In genomic region chr11:608751-609354, GRCh38 we compare ENCODE assay signal across 21 cellular contexts. TPM values are rescaled to one million over a fixed set of nuclear protein-coding genes. Genes with fewer than 3 reads are reported as not detected.
A peak's percentile ranks its signal among the peaks of the same experiment; 100 is the strongest.
DNase-seq lines count a peak whose midpoint lies in the region; ATAC-seq, FAIRE-seq and TF ChIP-seq lines count a peak whose summit lies in the region.
"Had no signal": no experiment of that assay in that cellular context is flagged by ENCODE, and none has a peak within 500 bp of the region (broad histone marks: within the 10 kb centered on the region; RNA-seq: fewer than 3 reads in every experiment).

No MANE protein-coding gene starts in this region.

- peak; percentile 27; the same call in 1 of the 2 replicates for TF ChIP-seq POLR2A in GM12878 (IDR thresholded peaks at IDR 0.05; ENCODE audit: low read depth, low read length)

- peaks cover 8% of the 10 kb centered on the region for H3K79me2 ChIP-seq in GM12878 (ENCODE audit: control insufficient read depth, insufficient read depth, low read length)

- TF ChIP-seq CTCF in GM12878 (IDR thresholded peaks at IDR 0.05 in 2 of 3, conservative IDR thresholded peaks at IDR 0.05 in 1 of 3; ENCODE audit: control insufficient read depth in 2 of 3, extremely low read depth in 1 of 3, insufficient read depth in 1 of 3, low read depth in 3 of 3, low read length in 3 of 3) (no peak), mucosa of descending colon (IDR thresholded peaks at IDR 0.05) (no peak)

- POLR2A ChIA-PET in activated CD4-positive, alpha-beta T cell treated with anti-CD3 and anti-CD28 coated beads, Interleukin-2, amount 10 ng/mL, durations not matched to agents 7 days and 5 days (lab: Charles Lee): interaction anchor here (1.1 kb wide), 1 partner anchor 33 kb away, joined by 3 read pairs; the partner anchor contains the start of gene PHRF1
- POLR2A ChIA-PET in GM12878 (lab: Charles Lee): no interaction called here
- POLR2A ChIA-PET in HEK293T (lab: Yijun Ruan, JAX): no interaction called here

- TF ChIP-seq RAD21 in GM12878 (IDR thresholded peaks at IDR 0.05; ENCODE audit: insufficient read depth, low read depth, low read length): no peak

- no peaks in the 10 kb centered on the region for H3K9me3 ChIP-seq in BLaER1 treated with 17β-estradiol and CSF1 and Interleukin-3, amounts not matched to agents 10 nM and 100 nM (replicated peaks in 1 of 11)
- no peaks in the 10 kb centered on the region for H3K9me3 ChIP-seq in GM12878 (replicated peaks; ENCODE audit: control insufficient read depth, insufficient read depth, low read length)
- no peaks in the 10 kb centered on the region for H3K9me3 ChIP-seq in mucosa of descending colon
- H3K9me3 ChIP-seq: HAP-1 had no signal

- FAIRE-seq in GM12878 (lab: Jason Lieb, UNC): no peak
- FAIRE-seq: G401.6, GM12892, GM19239 had no signal

- H3K9me3 Mint-ChIP-seq in activated CD4-positive, alpha-beta T cell treated with anti-CD3 and anti-CD28 coated beads, Interleukin-2, amount 10 ng/mL, durations not matched to agents 7 days and 5 days: no peaks in the 10 kb centered on the region

- H3K27ac Mint-ChIP-seq in activated CD4-positive, alpha-beta T cell treated with anti-CD3 and anti-CD28 coated beads, Interleukin-2, amount 10 ng/mL, durations not matched to agents 7 days and 5 days: peak overlapping the region; percentile 62

- peak overlapping the region in 8 of 11 experiments; percentile 12 to 37 (median 30); a peak in 10 of 22 replicates for H3K4me2 ChIP-seq in BLaER1 treated with 17β-estradiol and CSF1 and Interleukin-3, amounts not matched to agents 10 nM and 100 nM
- no peak overlapping the region for H3K4me2 ChIP-seq in GM12878 (ENCODE audit: control insufficient read depth, insufficient read depth)

- H3K36me3 ChIP-seq in BLaER1 treated with 17β-estradiol and CSF1 and Interleukin-3, amounts not matched to agents 10 nM and 100 nM: peaks cover 95 to 98% (median 97%) of the 10 kb centered on the region in 11 experiments
- H3K36me3 ChIP-seq in GM12878 (ENCODE audit: control insufficient read depth in 2 of 2, insufficient read depth in 2 of 2, low read length in 1 of 2): peaks cover 21 to 75% of the 10 kb centered on the region in 2 experiments; a peak in 3 of 4 replicates
- peaks cover 23% of the 10 kb centered on the region for H3K36me3 ChIP-seq in mucosa of descending colon (ENCODE audit: low read depth)

- H3K9ac ChIP-seq in BLaER1 treated with 17β-estradiol and CSF1 and Interleukin-3, amounts not matched to agents 10 nM and 100 nM: peak overlapping the region in 7 of 11 experiments; percentile 13 to 50 (median 23); a peak in 7 of 22 replicates
- no peak overlapping the region for H3K9ac ChIP-seq in GM12878 (ENCODE audit: control insufficient read depth, insufficient read depth, low read length)

- H3K4me1 ChIP-seq in BLaER1 treated with 17β-estradiol and CSF1 and Interleukin-3, amounts not matched to agents 10 nM and 100 nM: peaks cover 19 to 31% (median 23%) of the 10 kb centered on the region in 10 experiments
- H3K4me1 ChIP-seq in GM12878 (ENCODE audit: control insufficient read depth, insufficient read depth, low read length) (peaks cover 7% of the 10 kb centered on the region), mucosa of descending colon (ENCODE audit: low read depth) (peaks cover 15% of the 10 kb centered on the region)
- H3K4me1 ChIP-seq: HAP-1 had no signal

- H2AFZ ChIP-seq in GM12878 (ENCODE audit: control insufficient read depth, low read depth, low read length): no peak overlapping the region

- in situ Hi-C loops in GM12878 (cut with MboI): no loop called here

- ATAC-seq in GM12878: no peak
- ATAC-seq in mucosa of descending colon: no peak
- ATAC-seq in HG03025 (IDR thresholded peaks at IDR 0.05; ENCODE audit: low FRiP score, unreplicated experiment): no peak
- no peak for ATAC-seq in HG03521 (IDR thresholded peaks at IDR 0.05; ENCODE audit: unreplicated experiment)

- no peak for DNase-seq in activated CD4-positive, alpha-beta T cell treated with anti-CD3 and anti-CD28 coated beads, Interleukin-2, amount 10 ng/mL, durations not matched to agents 7 days and 5 days
- no peak for DNase-seq in activated CD4-positive, alpha-beta T cell treated with anti-CD3 and anti-CD28 coated beads for 4 hours
- DNase-seq in GM12878 (ENCODE audit: low read depth, low spot score) (no peak), mucosa of descending colon (peak in 2 of 3 donors; percentile 24 to 47), HEK293T (ENCODE audit: extremely low spot score) (no peak)
- DNase-seq: DMS79; MV-4-11; NCI-H1417 treated with DMSO at 0.1 percent for 48 hours; NCI-H345; NCI-H526 treated with DMSO at 0.1 percent for 48 hours; NK-92 treated with Interleukin-12 subunit alpha and Interleukin-12 subunit beta, amount 100 ng/mL, for 24 hours had no signal

- peaks cover 46% of the 10 kb centered on the region for H3K36me3 Mint-ChIP-seq in activated CD4-positive, alpha-beta T cell treated with anti-CD3 and anti-CD28 coated beads, Interleukin-2, amount 10 ng/mL, durations not matched to agents 7 days and 5 days (ENCODE audit: low read depth)

- H3K27me3 Mint-ChIP-seq in activated CD4-positive, alpha-beta T cell treated with anti-CD3 and anti-CD28 coated beads, Interleukin-2, amount 10 ng/mL, durations not matched to agents 7 days and 5 days: no peaks in the 10 kb centered on the region

- intact Hi-C loops in GM12878 (cut with micrococcal nuclease; ENCODE audit: unreplicated experiment) (no loop called here), mucosa of descending colon (cut with DNase I, micrococcal nuclease) (no loop called here)

- H3K4me1 Mint-ChIP-seq in activated CD4-positive, alpha-beta T cell treated with anti-CD3 and anti-CD28 coated beads, Interleukin-2, amount 10 ng/mL, durations not matched to agents 7 days and 5 days: peaks cover 8% of the 10 kb centered on the region

- no peak overlapping the region for H3K4me3 ChIP-seq in BLaER1 treated with 17β-estradiol and CSF1 and Interleukin-3, amounts not matched to agents 10 nM and 100 nM
- H3K4me3 ChIP-seq in GM12878 (no peak overlapping the region), mucosa of descending colon (no peak overlapping the region)
- H3K4me3 ChIP-seq: HAP-1 had no signal

- RAD21 ChIA-PET in GM12878 (lab: Charles Lee; ENCODE audit: unreplicated experiment): no interaction called here

- H3K4me3 Mint-ChIP-seq in activated CD4-positive, alpha-beta T cell treated with anti-CD3 and anti-CD28 coated beads, Interleukin-2, amount 10 ng/mL, durations not matched to agents 7 days and 5 days: no peak overlapping the region

- H3K27ac ChIP-seq in BLaER1 treated with 17β-estradiol and CSF1 and Interleukin-3, amounts not matched to agents 10 nM and 100 nM: peak overlapping the region in 5 of 11 experiments; percentile 19 to 47 (median 27); a peak in 5 of 22 replicates
- H3K27ac ChIP-seq in GM12878 (ENCODE audit: control insufficient read depth, insufficient read depth): no peak overlapping the region
- H3K27ac ChIP-seq: C4-2B had no signal

- WGBS in GM12878 (ENCODE audit: insufficient coverage, insufficient replicate concordance, low lambda C conversion rate, missing lambda C conversion rate): 94% methylated on average over 33 of the region's 37 CpGs

- CTCF ChIA-PET in activated CD4-positive, alpha-beta T cell treated with anti-CD3 and anti-CD28 coated beads, Interleukin-2, amount 10 ng/mL, durations not matched to agents 7 days and 5 days (lab: Charles Lee): no interaction called here
- CTCF ChIA-PET in GM12878 (lab: Yijun Ruan, JAX): no interaction called here
- CTCF ChIA-PET in HEK293T (lab: Yijun Ruan, JAX): no interaction called here

- H3K27me3 ChIP-seq in BLaER1 treated with 17β-estradiol and CSF1 and Interleukin-3, amounts not matched to agents 10 nM and 100 nM: no peaks in the 10 kb centered on the region
- no peaks in the 10 kb centered on the region for H3K27me3 ChIP-seq in GM12878 (replicated peaks in 1 of 2; ENCODE audit: control insufficient read depth in 2 of 2, insufficient read depth in 2 of 2, low read length in 1 of 2)

- SMC1A ChIA-PET in GM12878 (lab: Charles Lee; ENCODE audit: uncharacterized antibody, unreplicated experiment): no interaction called here

- H4K20me1 ChIP-seq in BLaER1 treated with 17β-estradiol and CSF1 and Interleukin-3, amounts not matched to agents 10 nM and 100 nM: peaks cover 58 to 100% (median 97%) of the 10 kb centered on the region in 11 experiments
- peaks cover 11% of the 10 kb centered on the region for H4K20me1 ChIP-seq in GM12878 (ENCODE audit: control insufficient read depth, insufficient read depth)

- BruUV-seq in GM12878 (replicated peaks; lab: Mats Ljungman, UMichigan): no TSS peak

- no peak for TF ChIP-seq EP300 in GM12878 (IDR thresholded peaks at IDR 0.05; ENCODE audit: borderline replicate concordance in 1 of 2, control insufficient read depth in 1 of 2, low read depth in 2 of 2, low read length in 2 of 2)

RNA-seq across cellular contexts. Expression of gene IRF7, which starts 6.9 kb away (rescaled TPM):
- 100 to 1,000 TPM; 152 to 154 TPM for total RNA-seq in activated CD4-positive, alpha-beta T cell treated with anti-CD3 and anti-CD28 coated beads, Interleukin-2, amount 10 ng/mL, durations not matched to agents 7 days and 5 days
- 129 and 153 TPM in 2 replicates for total RNA-seq in GM12878 (2013; cell fraction: nucleolus; rRNA removed)
- total RNA-seq in GM12878 (2014; rRNA removed): 119 and 141 TPM in 2 replicates
- total RNA-seq in GM12878 (2014; rRNA removed; fragmentation: Illumina TruSeq; extraction: Trizol): 24.3 and 24.4 TPM in 2 replicates
- total RNA-seq in GM12878 (2021): 115 and 116 TPM in 2 replicates
- polyA plus RNA-seq in GM12878 (2011; ENCODE audit: low read depth): 17.8 TPM
- 22.0 and 65.3 TPM in 2 replicates for polyA plus RNA-seq in GM12878 (2011; rRNA removed)
- 83.0 and 157 TPM in 2 replicates for polyA plus RNA-seq in GM12878 (2011; cell fraction: cytosol; rRNA removed)
- polyA plus RNA-seq in GM12878 (2011; cell fraction: nucleus; rRNA removed): 623 and 683 TPM in 2 replicates
- 112 and 138 TPM in 2 replicates for polyA plus RNA-seq in GM12878 (2012)
- polyA plus RNA-seq in GM12878 (2014; fragmentation: Illumina TruSeq; extraction: Trizol): 0.71 and 8.1 TPM in 2 replicates
- polyA plus RNA-seq in GM12878 (2014; fragmentation: Nextera tagmentation; extraction: Ambion mirVana): 10 to 100 TPM in 1 of 2 experiments, 1 to 10 TPM in 1; 4.4 to 26.4 TPM
- polyA plus RNA-seq in GM12878 (2014; rRNA removed): 129 and 142 TPM in 2 replicates
- 10 to 100 TPM; 69.9 to 88.5 TPM for polyA plus RNA-seq in GM12878 (2016; fragmentation: Nextera tagmentation; extraction: Ambion mirVana)
- 50.5 and 146 TPM in 2 replicates for polyA minus RNA-seq in GM12878 (2011; rRNA and poly(A)+ RNA removed)
- 62.5 and 71.1 TPM in 2 replicates for polyA minus RNA-seq in GM12878 (2011; cell fraction: cytosol; rRNA and poly(A)+ RNA removed)
- 201 and 259 TPM in 2 replicates for polyA minus RNA-seq in GM12878 (2011; cell fraction: nucleus; rRNA and poly(A)+ RNA removed)
- total RNA-seq in mucosa of descending colon: 10 to 100 TPM; 26.9 to 36.1 (median 27.8) TPM
- total RNA-seq: HT1080 had no signal

RNA-seq across cellular contexts. Expression of gene CDHR5, which starts 15.9 kb away (rescaled TPM):
- total RNA-seq in activated CD4-positive, alpha-beta T cell treated with anti-CD3 and anti-CD28 coated beads, Interleukin-2, amount 10 ng/mL, durations not matched to agents 7 days and 5 days: not detected
- not detected in 2 replicates for total RNA-seq in GM12878 (2013; cell fraction: nucleolus; rRNA removed)
- total RNA-seq in GM12878 (2014; rRNA removed) (0.05 TPM in 1 of 2 replicates, not detected in the other), GM12878 (2014; rRNA removed; fragmentation: Illumina TruSeq; extraction: Trizol) (not detected in 2 replicates), GM12878 (2021) (0.40 TPM in 1 of 2 replicates, not detected in the other), mucosa of descending colon (100 to 1,000 TPM; 195 to 549 (median 316) TPM)
- polyA plus RNA-seq in GM12878 (2011; ENCODE audit: low read depth): not detected
- polyA plus RNA-seq in GM12878 (2011; rRNA removed) (not detected in 2 replicates), GM12878 (2014; fragmentation: Illumina TruSeq; extraction: Trizol) (not detected in 2 replicates), GM12878 (2014; fragmentation: Nextera tagmentation; extraction: Ambion mirVana) (not detected), GM12878 (2014; rRNA removed) (0.06 TPM in 1 of 2 replicates, not detected in the other), GM12878 (2016; fragmentation: Nextera tagmentation; extraction: Ambion mirVana) (not detected)
- not detected in 2 replicates for polyA plus RNA-seq in GM12878 (2011; cell fraction: cytosol; rRNA removed)
- polyA plus RNA-seq in GM12878 (2011; cell fraction: nucleus; rRNA removed): not detected in 2 replicates
- polyA plus RNA-seq in GM12878 (2012): 0.11 and 0.19 TPM in 2 replicates
- not detected in 2 replicates for polyA minus RNA-seq in GM12878 (2011; rRNA and poly(A)+ RNA removed)
- polyA minus RNA-seq in GM12878 (2011; cell fraction: cytosol; rRNA and poly(A)+ RNA removed): not detected in 2 replicates
- not detected in 2 replicates for polyA minus RNA-seq in GM12878 (2011; cell fraction: nucleus; rRNA and poly(A)+ RNA removed)
- total RNA-seq: A172, HT1080 had no signal

RNA-seq across cellular contexts. Expression of gene SCT, which starts 18.1 kb away (rescaled TPM):
- not detected for total RNA-seq in activated CD4-positive, alpha-beta T cell treated with anti-CD3 and anti-CD28 coated beads, Interleukin-2, amount 10 ng/mL, durations not matched to agents 7 days and 5 days
- not detected in 2 replicates for total RNA-seq in GM12878 (2013; cell fraction: nucleolus; rRNA removed)
- total RNA-seq in GM12878 (2014; rRNA removed) (not detected in 2 replicates), GM12878 (2014; rRNA removed; fragmentation: Illumina TruSeq; extraction: Trizol) (not detected in 2 replicates), GM12878 (2021) (not detected in 2 replicates), mucosa of descending colon (1 to 10 TPM in 2 of 3 donors, not detected in 1; 1.0 TPM)
- not detected for polyA plus RNA-seq in GM12878 (2011; ENCODE audit: low read depth)
- polyA plus RNA-seq in GM12878 (2011; rRNA removed) (not detected in 2 replicates), GM12878 (2014; fragmentation: Illumina TruSeq; extraction: Trizol) (not detected in 2 replicates), GM12878 (2014; fragmentation: Nextera tagmentation; extraction: Ambion mirVana) (not detected), GM12878 (2014; rRNA removed) (not detected in 2 replicates), GM12878 (2016; fragmentation: Nextera tagmentation; extraction: Ambion mirVana) (not detected)
- polyA plus RNA-seq in GM12878 (2011; cell fraction: cytosol; rRNA removed): not detected in 2 replicates
- not detected in 2 replicates for polyA plus RNA-seq in GM12878 (2011; cell fraction: nucleus; rRNA removed)
- polyA plus RNA-seq in GM12878 (2012): not detected in 2 replicates
- polyA minus RNA-seq in GM12878 (2011; rRNA and poly(A)+ RNA removed): not detected in 2 replicates
- not detected in 2 replicates for polyA minus RNA-seq in GM12878 (2011; cell fraction: cytosol; rRNA and poly(A)+ RNA removed)
- polyA minus RNA-seq in GM12878 (2011; cell fraction: nucleus; rRNA and poly(A)+ RNA removed): not detected in 2 replicates
- total RNA-seq: A172, HT1080 had no signal

RNA-seq across cellular contexts. Expression of gene DRD4, which starts 28.2 kb away (rescaled TPM):
- total RNA-seq in activated CD4-positive, alpha-beta T cell treated with anti-CD3 and anti-CD28 coated beads, Interleukin-2, amount 10 ng/mL, durations not matched to agents 7 days and 5 days: under 1 TPM; 0.21 to 0.30 TPM
- 0.37 and 0.40 TPM in 2 replicates for total RNA-seq in GM12878 (2013; cell fraction: nucleolus; rRNA removed)
- total RNA-seq in GM12878 (2014; rRNA removed) (not detected in 2 replicates), GM12878 (2014; rRNA removed; fragmentation: Illumina TruSeq; extraction: Trizol) (not detected in 2 replicates), GM12878 (2021) (0.24 TPM in 1 of 2 replicates, not detected in the other), mucosa of descending colon (1 to 10 TPM; 1.2 to 2.4 (median 1.8) TPM)
- polyA plus RNA-seq in GM12878 (2011; ENCODE audit: low read depth): not detected
- polyA plus RNA-seq in GM12878 (2011; rRNA removed) (not detected in 2 replicates), GM12878 (2014; fragmentation: Illumina TruSeq; extraction: Trizol) (not detected in 2 replicates), GM12878 (2014; fragmentation: Nextera tagmentation; extraction: Ambion mirVana) (not detected), GM12878 (2014; rRNA removed) (not detected in 2 replicates), GM12878 (2016; fragmentation: Nextera tagmentation; extraction: Ambion mirVana) (not detected)
- not detected in 2 replicates for polyA plus RNA-seq in GM12878 (2011; cell fraction: cytosol; rRNA removed)
- 0.07 and 0.12 TPM in 2 replicates for polyA plus RNA-seq in GM12878 (2011; cell fraction: nucleus; rRNA removed)
- 0.08 and 0.26 TPM in 2 replicates for polyA plus RNA-seq in GM12878 (2012)
- polyA minus RNA-seq in GM12878 (2011; rRNA and poly(A)+ RNA removed): not detected in 2 replicates
- not detected in 2 replicates for polyA minus RNA-seq in GM12878 (2011; cell fraction: cytosol; rRNA and poly(A)+ RNA removed)
- 0.29 TPM in 1 of 2 replicates, not detected in the other for polyA minus RNA-seq in GM12878 (2011; cell fraction: nucleus; rRNA and poly(A)+ RNA removed)
- total RNA-seq: A172 had no signal

RNA-seq across cellular contexts. Expression of gene PHRF1, which starts 32.6 kb away (rescaled TPM):
- 10 to 100 TPM; 46.8 to 48.6 TPM for total RNA-seq in activated CD4-positive, alpha-beta T cell treated with anti-CD3 and anti-CD28 coated beads, Interleukin-2, amount 10 ng/mL, durations not matched to agents 7 days and 5 days
- total RNA-seq in GM12878 (2013; cell fraction: nucleolus; rRNA removed): 65.8 and 74.9 TPM in 2 replicates
- total RNA-seq in GM12878 (2014; rRNA removed) (19.2 and 22.0 TPM in 2 replicates), GM12878 (2014; rRNA removed; fragmentation: Illumina TruSeq; extraction: Trizol) (8.8 and 11.1 TPM in 2 replicates), GM12878 (2021) (39.4 and 43.5 TPM in 2 replicates), mucosa of descending colon (10 to 100 TPM; 35.0 to 40.2 (median 35.0) TPM)
- 4.2 TPM for polyA plus RNA-seq in GM12878 (2011; ENCODE audit: low read depth)
- polyA plus RNA-seq in GM12878 (2011; rRNA removed) (4.9 and 11.7 TPM in 2 replicates), GM12878 (2014; fragmentation: Illumina TruSeq; extraction: Trizol) (2.4 and 8.0 TPM in 2 replicates), GM12878 (2014; fragmentation: Nextera tagmentation; extraction: Ambion mirVana) (under 1 TPM; 0.13 to 0.42 TPM), GM12878 (2014; rRNA removed) (23.4 and 28.2 TPM in 2 replicates), GM12878 (2016; fragmentation: Nextera tagmentation; extraction: Ambion mirVana) (10 to 100 TPM; 18.5 to 21.7 TPM)
- polyA plus RNA-seq in GM12878 (2011; cell fraction: cytosol; rRNA removed): 11.7 and 18.5 TPM in 2 replicates
- 44.2 and 63.2 TPM in 2 replicates for polyA plus RNA-seq in GM12878 (2011; cell fraction: nucleus; rRNA removed)
- 16.1 TPM in 2 replicates for polyA plus RNA-seq in GM12878 (2012)
- polyA minus RNA-seq in GM12878 (2011; rRNA and poly(A)+ RNA removed): 9.5 and 17.9 TPM in 2 replicates
- 12.8 and 12.9 TPM in 2 replicates for polyA minus RNA-seq in GM12878 (2011; cell fraction: cytosol; rRNA and poly(A)+ RNA removed)
- 14.7 and 27.1 TPM in 2 replicates for polyA minus RNA-seq in GM12878 (2011; cell fraction: nucleus; rRNA and poly(A)+ RNA removed)

Comparison
In these comparisons a context has a peak if more than half of its experiments do, and no peak if none do; other contexts are left out.
1. DNase-seq: peak in mucosa of descending colon (2 of 3); none in activated CD4-positive, alpha-beta T cell treated with anti-CD3 and anti-CD28 coated beads, Interleukin-2, amount 10 ng/mL, durations not matched to agents 7 days and 5 days (single experiment), activated CD4-positive, alpha-beta T cell treated with anti-CD3 and anti-CD28 coated beads for 4 hours (0 of 2), GM12878 (single experiment) and HEK293T (single experiment).
2. RNA of gene CDHR5, which starts 15.9 kb away (total RNA-seq): 195 to 549 TPM in mucosa of descending colon; not detected in activated CD4-positive, alpha-beta T cell treated with anti-CD3 and anti-CD28 coated beads, Interleukin-2, amount 10 ng/mL, durations not matched to agents 7 days and 5 days and 0.05 to 0.40 TPM in GM12878; every median in the first group is over 100 times any median in the second.